In genomic region chr14:24114536-24115450, GRCh38 we compare ENCODE assay signal across 1 cellular context.
TF ChIP-seq lines count a peak whose summit lies in the region.

TSS of gene DCAF11 (plus strand) at chr14:24114777. CDS start at chr14:24115595, 818 bp downstream.
TSS of gene NRL (minus strand) at chr14:24114949. CDS start at chr14:24082848, 32,101 bp downstream.

TF ChIP-seq in HepG2, 621 proteins besides CTCF, POLR2A, EP300 and RAD21 (continued from another document and continues in another):
- peak; percentile 88 for TF ChIP-seq CEBPZ (IDR thresholded peaks at IDR 0.05; ENCODE audit: low read length)
- TF ChIP-seq ZNF335 (CRISPR knock-in tag; IDR thresholded peaks at IDR 0.05), result peak; percentile 65; the same call in 1 of the 2 replicates
- peak; percentile 90 for TF ChIP-seq ZNF800 (CRISPR knock-in tag; IDR thresholded peaks at IDR 0.05)
- peak; percentile 57; the same call in 1 of the 2 replicates for TF ChIP-seq ZFP36L1 (CRISPR knock-in tag; IDR thresholded peaks at IDR 0.05)
- peak; percentile 81; the same call in 1 of the 2 replicates for TF ChIP-seq ZSCAN5A (CRISPR knock-in tag; IDR thresholded peaks at IDR 0.05; ENCODE audit: borderline replicate concordance)
- TF ChIP-seq ZNF280D (CRISPR knock-in tag; IDR thresholded peaks at IDR 0.05), result peak; percentile 99
- TF ChIP-seq TFAP4 (IDR thresholded peaks at IDR 0.05; ENCODE audit: borderline replicate concordance, low read depth), result peak; percentile 19; the same call in 1 of the 2 replicates
- peak; percentile 82 for TF ChIP-seq TAF1 (CRISPR knock-in tag; IDR thresholded peaks at IDR 0.05)
- TF ChIP-seq POGZ (CRISPR knock-in tag; IDR thresholded peaks at IDR 0.05), result peak; percentile 94; the same call in 1 of the 2 replicates
- peak; percentile 100 for TF ChIP-seq MYC (CRISPR knock-in tag; IDR thresholded peaks at IDR 0.05; ENCODE audit: borderline replicate concordance)
- TF ChIP-seq CREM (IDR thresholded peaks at IDR 0.05), result peak; percentile 96
- TF ChIP-seq CREM (CRISPR knock-in tag; IDR thresholded peaks at IDR 0.05), result peak; percentile 91
- TF ChIP-seq TMF1 (CRISPR knock-in tag; IDR thresholded peaks at IDR 0.05; ENCODE audit: low read depth), result peak; percentile 98
- no peak for TF ChIP-seq ZKSCAN1 (IDR thresholded peaks at IDR 0.05; ENCODE audit: low read length)
- peak; percentile 99 for TF ChIP-seq ZBTB21 (CRISPR knock-in tag; IDR thresholded peaks at IDR 0.05)
- TF ChIP-seq ELF4 (CRISPR knock-in tag; IDR thresholded peaks at IDR 0.05; ENCODE audit: borderline replicate concordance), result peak; percentile 93
- TF ChIP-seq, protein P1, sequence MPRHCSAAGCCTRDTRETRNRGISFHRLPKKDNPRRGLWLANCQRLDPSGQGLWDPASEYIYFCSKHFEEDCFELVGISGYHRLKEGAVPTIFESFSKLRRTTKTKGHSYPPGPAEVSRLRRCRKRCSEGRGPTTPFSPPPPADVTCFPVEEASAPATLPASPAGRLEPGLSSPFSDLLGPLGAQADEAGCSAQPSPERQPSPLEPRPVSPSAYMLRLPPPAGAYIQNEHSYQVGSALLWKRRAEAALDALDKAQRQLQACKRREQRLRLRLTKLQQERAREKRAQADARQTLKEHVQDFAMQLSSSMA (CRISPR knock-in tag; IDR thresholded peaks at IDR 0.05), result peak; percentile 96
- peak; percentile 98 for TF ChIP-seq SMAD9 (CRISPR knock-in tag; IDR thresholded peaks at IDR 0.05)
- TF ChIP-seq, protein P2, sequence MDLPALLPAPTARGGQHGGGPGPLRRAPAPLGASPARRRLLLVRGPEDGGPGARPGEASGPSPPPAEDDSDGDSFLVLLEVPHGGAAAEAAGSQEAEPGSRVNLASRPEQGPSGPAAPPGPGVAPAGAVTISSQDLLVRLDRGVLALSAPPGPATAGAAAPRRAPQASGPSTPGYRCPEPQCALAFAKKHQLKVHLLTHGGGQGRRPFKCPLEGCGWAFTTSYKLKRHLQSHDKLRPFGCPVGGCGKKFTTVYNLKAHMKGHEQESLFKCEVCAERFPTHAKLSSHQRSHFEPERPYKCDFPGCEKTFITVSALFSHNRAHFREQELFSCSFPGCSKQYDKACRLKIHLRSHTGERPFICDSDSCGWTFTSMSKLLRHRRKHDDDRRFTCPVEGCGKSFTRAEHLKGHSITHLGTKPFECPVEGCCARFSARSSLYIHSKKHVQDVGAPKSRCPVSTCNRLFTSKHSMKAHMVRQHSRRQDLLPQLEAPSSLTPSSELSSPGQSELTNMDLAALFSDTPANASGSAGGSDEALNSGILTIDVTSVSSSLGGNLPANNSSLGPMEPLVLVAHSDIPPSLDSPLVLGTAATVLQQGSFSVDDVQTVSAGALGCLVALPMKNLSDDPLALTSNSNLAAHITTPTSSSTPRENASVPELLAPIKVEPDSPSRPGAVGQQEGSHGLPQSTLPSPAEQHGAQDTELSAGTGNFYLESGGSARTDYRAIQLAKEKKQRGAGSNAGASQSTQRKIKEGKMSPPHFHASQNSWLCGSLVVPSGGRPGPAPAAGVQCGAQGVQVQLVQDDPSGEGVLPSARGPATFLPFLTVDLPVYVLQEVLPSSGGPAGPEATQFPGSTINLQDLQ (CRISPR knock-in tag; IDR thresholded peaks at IDR 0.05), result no peak
- TF ChIP-seq CEBPB (IDR thresholded peaks at IDR 0.05; ENCODE audit: borderline replicate concordance, low read depth, low read length), result peak; percentile 83; the same call in 1 of the 2 replicates
- no peak for TF ChIP-seq PRPF4 (IDR thresholded peaks at IDR 0.05; ENCODE audit: low read depth, low read length, poor library complexity, severe bottlenecking)
- peak; percentile 99 for TF ChIP-seq REPIN1 (CRISPR knock-in tag; IDR thresholded peaks at IDR 0.05; ENCODE audit: borderline replicate concordance, low read depth)
- no peak for TF ChIP-seq ZNF10 (CRISPR knock-in tag; IDR thresholded peaks at IDR 0.05; ENCODE audit: borderline replicate concordance, low read depth)
- TF ChIP-seq GZF1 (CRISPR knock-in tag; IDR thresholded peaks at IDR 0.05), result peak; percentile 87
- TF ChIP-seq SP140L (CRISPR knock-in tag; IDR thresholded peaks at IDR 0.05; ENCODE audit: borderline replicate concordance), result peak; percentile 24; the same call in 1 of the 2 replicates
- TF ChIP-seq TP53 (CRISPR knock-in tag; conservative IDR thresholded peaks at IDR 0.05), result no peak; the same call in 1 of the 2 replicates
- TF ChIP-seq, protein P3, sequence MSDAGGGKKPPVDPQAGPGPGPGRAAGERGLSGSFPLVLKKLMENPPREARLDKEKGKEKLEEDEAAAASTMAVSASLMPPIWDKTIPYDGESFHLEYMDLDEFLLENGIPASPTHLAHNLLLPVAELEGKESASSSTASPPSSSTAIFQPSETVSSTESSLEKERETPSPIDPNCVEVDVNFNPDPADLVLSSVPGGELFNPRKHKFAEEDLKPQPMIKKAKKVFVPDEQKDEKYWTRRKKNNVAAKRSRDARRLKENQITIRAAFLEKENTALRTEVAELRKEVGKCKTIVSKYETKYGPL (CRISPR knock-in tag; IDR thresholded peaks at IDR 0.05), result peak; percentile 60; the same call in 1 of the 2 replicates
- TF ChIP-seq, protein P4, sequence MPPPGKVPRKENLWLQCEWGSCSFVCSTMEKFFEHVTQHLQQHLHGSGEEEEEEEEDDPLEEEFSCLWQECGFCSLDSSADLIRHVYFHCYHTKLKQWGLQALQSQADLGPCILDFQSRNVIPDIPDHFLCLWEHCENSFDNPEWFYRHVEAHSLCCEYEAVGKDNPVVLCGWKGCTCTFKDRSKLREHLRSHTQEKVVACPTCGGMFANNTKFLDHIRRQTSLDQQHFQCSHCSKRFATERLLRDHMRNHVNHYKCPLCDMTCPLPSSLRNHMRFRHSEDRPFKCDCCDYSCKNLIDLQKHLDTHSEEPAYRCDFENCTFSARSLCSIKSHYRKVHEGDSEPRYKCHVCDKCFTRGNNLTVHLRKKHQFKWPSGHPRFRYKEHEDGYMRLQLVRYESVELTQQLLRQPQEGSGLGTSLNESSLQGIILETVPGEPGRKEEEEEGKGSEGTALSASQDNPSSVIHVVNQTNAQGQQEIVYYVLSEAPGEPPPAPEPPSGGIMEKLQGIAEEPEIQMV (CRISPR knock-in tag; IDR thresholded peaks at IDR 0.05; ENCODE audit: low read depth), result peak; percentile 78
- TF ChIP-seq, protein P5, sequence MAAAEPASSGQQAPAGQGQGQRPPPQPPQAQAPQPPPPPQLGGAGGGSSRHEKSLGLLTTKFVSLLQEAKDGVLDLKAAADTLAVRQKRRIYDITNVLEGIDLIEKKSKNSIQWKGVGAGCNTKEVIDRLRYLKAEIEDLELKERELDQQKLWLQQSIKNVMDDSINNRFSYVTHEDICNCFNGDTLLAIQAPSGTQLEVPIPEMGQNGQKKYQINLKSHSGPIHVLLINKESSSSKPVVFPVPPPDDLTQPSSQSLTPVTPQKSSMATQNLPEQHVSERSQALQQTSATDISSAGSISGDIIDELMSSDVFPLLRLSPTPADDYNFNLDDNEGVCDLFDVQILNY (CRISPR knock-in tag; conservative IDR thresholded peaks at IDR 0.05), result peak; percentile 90
- TF ChIP-seq FOXP1 (IDR thresholded peaks at IDR 0.05), result no peak; the same call in 1 of the 2 replicates
- TF ChIP-seq FOXP1 (CRISPR knock-in tag; IDR thresholded peaks at IDR 0.05), result peak; percentile 5; the same call in 1 of the 2 replicates
- TF ChIP-seq FOXC1 (CRISPR knock-in tag; IDR thresholded peaks at IDR 0.05; ENCODE audit: borderline replicate concordance), result peak; percentile 85; the same call in 1 of the 2 replicates
- no peak for TF ChIP-seq DDIT3 (CRISPR knock-in tag; IDR thresholded peaks at IDR 0.05)
- TF ChIP-seq, protein P6, sequence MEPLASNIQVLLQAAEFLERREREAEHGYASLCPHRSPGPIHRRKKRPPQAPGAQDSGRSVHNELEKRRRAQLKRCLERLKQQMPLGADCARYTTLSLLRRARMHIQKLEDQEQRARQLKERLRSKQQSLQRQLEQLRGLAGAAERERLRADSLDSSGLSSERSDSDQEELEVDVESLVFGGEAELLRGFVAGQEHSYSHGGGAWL (CRISPR knock-in tag; IDR thresholded peaks at IDR 0.05), result peak; percentile 99
- peak; percentile 78 for TF ChIP-seq ZNF441 (CRISPR knock-in tag; IDR thresholded peaks at IDR 0.05; ENCODE audit: borderline replicate concordance)
- TF ChIP-seq ZNF484 (CRISPR knock-in tag; IDR thresholded peaks at IDR 0.05; ENCODE audit: borderline replicate concordance, low read depth), result no peak
- TF ChIP-seq ZNF550 (CRISPR knock-in tag; IDR thresholded peaks at IDR 0.05; ENCODE audit: borderline replicate concordance), result peak; percentile 82; the same call in 1 of the 2 replicates
- TF ChIP-seq ZNF446 (CRISPR knock-in tag; IDR thresholded peaks at IDR 0.05), result no peak
